ENCODE assay signal across 17 cellular contexts in genomic region chr16:85683363-85683762, GRCh38. TPM values are rescaled to one million over a fixed set of nuclear protein-coding genes. Genes with fewer than 3 reads are reported as not detected.
DNase-seq lines count a peak whose midpoint lies in the region; ATAC-seq, FAIRE-seq and TF ChIP-seq lines count a peak whose summit lies in the region.
"Had no signal": no experiment of that assay in that cellular context is flagged by ENCODE, and none has a peak within 500 bp of the region (broad histone marks: within the 10 kb centered on the region; RNA-seq: fewer than 3 reads in every experiment).

No MANE protein-coding gene starts in this region.

- H3K9me3 Mint-ChIP-seq in MCF 10A (ENCODE audit: unreplicated experiment) = no peaks in the 10 kb centered on the region
- H3K9me3 Mint-ChIP-seq in stimulated activated memory B cell treated with anti-CD40 and anti-IgM and Interleukin-4, amounts not matched to agents 10 μg/mL and 1 μg/mL and 100 μg/mL, for 72 hours = no peaks in the 10 kb centered on the region
- H3K9me3 Mint-ChIP-seq in activated CD8-positive, alpha-beta memory T cell treated with anti-CD3 and anti-CD28 coated beads, Interleukin-2, amount 10 ng/mL, durations not matched to agents 7 days and 5 days (ENCODE audit: low read depth) = no peaks in the 10 kb centered on the region
- H3K9me3 Mint-ChIP-seq: activated T-helper 2 cell treated with anti-CD3 and anti-CD28 coated beads, Interferon-gamma antibody, Interleukin-2, Interleukin-4, amounts not matched to agents 10 μg/mL and 5 μg/mL and 100 μg/mL, durations not matched to agents 14 hours and 24 hours and 36 hours; central memory CD8-positive, alpha-beta T cell had no signal

- H3K14ac ChIP-seq in H1 (ENCODE audit: insufficient read length) = no peak overlapping the region

- H3K27me3 ChIP-seq in breast epithelium (no peaks in the 10 kb centered on the region), H1 (replicated peaks in 1 of 4; ENCODE audit: control insufficient read depth in 3 of 4, extremely low read depth in 1 of 4, insufficient read depth in 3 of 4, low read length in 3 of 4) (no peaks in the 10 kb centered on the region)
- H3K27me3 ChIP-seq: pancreas had no signal

- no peak overlapping the region for H2BK5ac ChIP-seq in H1 (ENCODE audit: low read depth, low read length)

- no TSS peak for BruUV-seq in MCF 10A (replicated peaks; lab: Mats Ljungman, UMichigan)

- TF ChIP-seq CTCF in MCF 10A (IDR thresholded peaks at IDR 0.05; ENCODE audit: unreplicated experiment) (no peak), breast epithelium (IDR thresholded peaks at IDR 0.05) (no peak), H1 (IDR thresholded peaks at IDR 0.05; ENCODE audit: control extremely low read depth in 1 of 3, insufficient read depth in 1 of 3, low read depth in 1 of 3, low read length in 3 of 3) (no peak)

- POLR2A ChIA-PET in MCF 10A (lab: Yijun Ruan, JAX) = no interaction called here
- POLR2A ChIA-PET in H1 (lab: Charles Lee; ENCODE audit: partially characterized antibody) = interaction anchor here (1.8 to 9.5 kb wide), 4 partner anchors 8 to 33 kb away, joined by 5 to 77 read pairs (median 12); no protein-coding TSS in a partner anchor

- H3K23me2 ChIP-seq in H1 (ENCODE audit: low read depth, low read length) = no peaks in the 10 kb centered on the region; the same call in 1 of the 2 replicates

- H3K36me3 ChIP-seq in breast epithelium (no peaks in the 10 kb centered on the region), H1 (ENCODE audit: control insufficient read depth in 2 of 4, insufficient read depth in 4 of 4, low read length in 3 of 4) (peaks cover 21 to 39% (median 25%) of the 10 kb centered on the region in 4 experiments)
- H3K36me3 ChIP-seq: pancreas had no signal

- no peak overlapping the region for H2BK120ac ChIP-seq in H1 (replicated peaks; ENCODE audit: low read depth, low read length)

- no peak for FAIRE-seq in H1 (lab: Jason Lieb, UNC)
- FAIRE-seq: G401.6, pancreas had no signal

- peaks cover 5% of the 10 kb centered on the region for H3K4me1 Mint-ChIP-seq in MCF 10A (ENCODE audit: insufficient read depth, unreplicated experiment)
- H3K4me1 Mint-ChIP-seq in stimulated activated memory B cell treated with anti-CD40 and anti-IgM and Interleukin-4, amounts not matched to agents 10 μg/mL and 1 μg/mL and 100 μg/mL, for 72 hours = peaks cover 39% of the 10 kb centered on the region
- H3K4me1 Mint-ChIP-seq in activated CD8-positive, alpha-beta memory T cell treated with anti-CD3 and anti-CD28 coated beads, Interleukin-2, amount 10 ng/mL, durations not matched to agents 7 days and 5 days = peaks cover 34% of the 10 kb centered on the region

- no peak overlapping the region for H3K18ac ChIP-seq in H1 (ENCODE audit: extremely low read depth, low read length)

- H3K4me2 ChIP-seq in H1 (ENCODE audit: insufficient read depth in 1 of 2, low read depth in 2 of 2, low read length in 2 of 2) = no peak overlapping the region

- no peak overlapping the region for H3K56ac ChIP-seq in H1 (replicated peaks; ENCODE audit: insufficient read length, low read depth, low read length)

- H4K20me1 ChIP-seq in H1 (replicated peaks in 1 of 2; ENCODE audit: control insufficient read depth in 1 of 2, insufficient read depth in 2 of 2, low read length in 2 of 2) = peaks cover 3 to 22% of the 10 kb centered on the region in 2 experiments

- no peak overlapping the region for H2BK12ac ChIP-seq in H1 (ENCODE audit: low read depth, low read length)

- H3K27me3 Mint-ChIP-seq in MCF 10A (ENCODE audit: insufficient read depth, unreplicated experiment) = no peaks in the 10 kb centered on the region
- no peaks in the 10 kb centered on the region for H3K27me3 Mint-ChIP-seq in stimulated activated memory B cell treated with anti-CD40 and anti-IgM and Interleukin-4, amounts not matched to agents 10 μg/mL and 1 μg/mL and 100 μg/mL, for 72 hours
- no peaks in the 10 kb centered on the region for H3K27me3 Mint-ChIP-seq in activated CD8-positive, alpha-beta memory T cell treated with anti-CD3 and anti-CD28 coated beads, Interleukin-2, amount 10 ng/mL, durations not matched to agents 7 days and 5 days
- H3K27me3 Mint-ChIP-seq: central memory CD8-positive, alpha-beta T cell had no signal

- TF ChIP-seq RAD21 in H1 (IDR thresholded peaks at IDR 0.05 in 1 of 2, conservative IDR thresholded peaks at IDR 0.05 in 1 of 2; ENCODE audit: low read depth in 2 of 2, low read length in 2 of 2) = no peak

- H3K4ac ChIP-seq in H1 (replicated peaks; ENCODE audit: insufficient read length, low read depth, low read length) = no peak overlapping the region

- peaks cover 19% of the 10 kb centered on the region for H3K36me3 Mint-ChIP-seq in MCF 10A (ENCODE audit: insufficient read depth, unreplicated experiment)
- H3K36me3 Mint-ChIP-seq in stimulated activated memory B cell treated with anti-CD40 and anti-IgM and Interleukin-4, amounts not matched to agents 10 μg/mL and 1 μg/mL and 100 μg/mL, for 72 hours = no peaks in the 10 kb centered on the region
- peaks cover 39% of the 10 kb centered on the region for H3K36me3 Mint-ChIP-seq in activated CD8-positive, alpha-beta memory T cell treated with anti-CD3 and anti-CD28 coated beads, Interleukin-2, amount 10 ng/mL, durations not matched to agents 7 days and 5 days

- no peak overlapping the region for H4K5ac ChIP-seq in H1 (ENCODE audit: insufficient read length, low read depth, low read length)

- CTCF ChIA-PET in MCF 10A (lab: Yijun Ruan, JAX) = interaction anchor here (0.7 to 1.9 kb wide), 4 partner anchors 8 to 509 kb away, joined by 3 to 6 read pairs (median 4); no protein-coding TSS in a partner anchor
- CTCF ChIA-PET in H1 (lab: Charles Lee; ENCODE audit: partially characterized antibody) = interaction anchor here (0.6 to 37.0 kb wide), 13 partner anchors 9 to 537 kb away, joined by 3 to 620 read pairs (median 5); no protein-coding TSS in a partner anchor
- CTCF ChIA-PET in activated CD8-positive, alpha-beta memory T cell treated with anti-CD3 and anti-CD28 coated beads, Interleukin-2, amount 10 ng/mL, durations not matched to agents 7 days and 5 days (lab: Charles Lee) = interaction anchor here (1.0 to 1.7 kb wide), 4 partner anchors 8 to 268 kb away, joined by 3 to 5 read pairs (median 4); no protein-coding TSS in a partner anchor

- no peak overlapping the region for H2AFZ ChIP-seq in H1 (ENCODE audit: low read length)

- H3K27ac ChIP-seq in breast epithelium = no peak overlapping the region
- no peak overlapping the region for H3K27ac ChIP-seq in H1 (ENCODE audit: low read depth, low read length)
- H3K27ac ChIP-seq: pancreas had no signal

- DNase-seq in MCF 10A (ENCODE audit: unreplicated experiment) (no peak), breast epithelium (ENCODE audit: low spot score in 2 of 2) (no peak), NCI-H1105 treated with DMSO at 0.1 percent for 48 hours (lab: John Stamatoyannopoulos, UW) (peak; percentile 43), H1 (ENCODE audit: low read depth in 1 of 2, low spot score in 2 of 2) (no peak), middle frontal gyrus (ENCODE audit: extremely low spot score, low spot score) (no peak)
- no peak for DNase-seq in activated CD8-positive, alpha-beta memory T cell treated with anti-CD3 and anti-CD28 coated beads, Interleukin-2, amount 10 ng/mL, durations not matched to agents 7 days and 5 days
- DNase-seq: effector CD4-positive, alpha-beta T cell; NCI-H1436; NCI-H526; stimulated activated CD4-positive, alpha-beta T cell treated with anti-CD3 and anti-CD28 coated beads, Interleukin-2, amount 100 ng/mL, for 24 hours had no signal

- H3K4me3 ChIP-seq in breast epithelium (no peak overlapping the region), H1 (ENCODE audit: extremely low read depth in 1 of 4, insufficient read depth in 2 of 4, low read depth in 3 of 4, low read length in 4 of 4) (no peak overlapping the region)
- H3K4me3 ChIP-seq: pancreas had no signal

- intact Hi-C loops in MCF 10A (cut with micrococcal nuclease) (no loop called here), breast epithelium (cut with DNase I; ENCODE audit: low total_unique reads) (no loop called here)

- H3K79me1 ChIP-seq in H1 (ENCODE audit: low read depth, low read length) = peaks cover 11% of the 10 kb centered on the region

- H3K27ac Mint-ChIP-seq in MCF 10A (ENCODE audit: low read depth, unreplicated experiment) = peak overlapping the region; percentile 1
- peak overlapping the region; percentile 1 for H3K27ac Mint-ChIP-seq in stimulated activated memory B cell treated with anti-CD40 and anti-IgM and Interleukin-4, amounts not matched to agents 10 μg/mL and 1 μg/mL and 100 μg/mL, for 72 hours
- H3K27ac Mint-ChIP-seq in activated CD8-positive, alpha-beta memory T cell treated with anti-CD3 and anti-CD28 coated beads, Interleukin-2, amount 10 ng/mL, durations not matched to agents 7 days and 5 days = no peak overlapping the region
- H3K27ac Mint-ChIP-seq: activated T-helper 2 cell treated with anti-CD3 and anti-CD28 coated beads, Interferon-gamma antibody, Interleukin-2, Interleukin-4, amounts not matched to agents 10 μg/mL and 5 μg/mL and 100 μg/mL, durations not matched to agents 14 hours and 24 hours and 36 hours had no signal

- H3K4me1 ChIP-seq in breast epithelium (peaks cover 0 to 3% of the 10 kb centered on the region in 2 donors), H1 (replicated peaks in 1 of 4; ENCODE audit: control insufficient read depth in 3 of 4, insufficient read depth in 4 of 4, low read length in 3 of 4) (peaks cover 0 to 5% (median 0%) of the 10 kb centered on the region in 4 experiments; a peak in 1 of 7 replicates)
- H3K4me1 ChIP-seq: pancreas had no signal

- TF ChIP-seq POLR2A in breast epithelium (IDR thresholded peaks at IDR 0.05) (no peak), H1 (IDR thresholded peaks at IDR 0.05; ENCODE audit: control extremely low read depth in 1 of 2, low read depth in 2 of 2, low read length in 2 of 2) (no peak)

- peaks cover 0 to 39% of the 10 kb centered on the region in 2 experiments; a peak in 2 of 4 replicates for H3K79me2 ChIP-seq in H1 (ENCODE audit: control insufficient read depth in 1 of 2, insufficient read depth in 2 of 2, low read length in 2 of 2)

- H3K9me3 ChIP-seq in breast epithelium (no peaks in the 10 kb centered on the region), H1 (ENCODE audit: insufficient read depth in 2 of 2, low read depth in 1 of 2, low read length in 1 of 2) (no peaks in the 10 kb centered on the region)
- H3K9me3 ChIP-seq: pancreas had no signal

- H3K23ac ChIP-seq in H1 (ENCODE audit: insufficient read length) = no peak overlapping the region

- H4K8ac ChIP-seq in H1 (ENCODE audit: extremely low read depth, insufficient read depth, low read length) = 0 out of 2 replicates have a peak overlapping the region, but pooled peaks have one; percentile 80

- H4K91ac ChIP-seq in H1 (replicated peaks; ENCODE audit: insufficient read length, low read length) = no peak overlapping the region

- H2BK20ac ChIP-seq in H1 (ENCODE audit: low read length) = no peak overlapping the region

- no peak for TF ChIP-seq EP300 in H1 (IDR thresholded peaks at IDR 0.05; ENCODE audit: borderline replicate concordance in 1 of 2, low read depth in 2 of 2, low read length in 2 of 2)

- H2BK15ac ChIP-seq in H1 (ENCODE audit: low read length) = no peak overlapping the region

- H3K9ac ChIP-seq in H1 (replicated peaks in 1 of 4; ENCODE audit: extremely low read depth in 1 of 4, low read depth in 3 of 4, low read length in 3 of 4) = no peak overlapping the region

- H3K4me3 Mint-ChIP-seq in MCF 10A (ENCODE audit: unreplicated experiment) = no peak overlapping the region
- no peak overlapping the region for H3K4me3 Mint-ChIP-seq in stimulated activated memory B cell treated with anti-CD40 and anti-IgM and Interleukin-4, amounts not matched to agents 10 μg/mL and 1 μg/mL and 100 μg/mL, for 72 hours
- no peak overlapping the region for H3K4me3 Mint-ChIP-seq in activated CD8-positive, alpha-beta memory T cell treated with anti-CD3 and anti-CD28 coated beads, Interleukin-2, amount 10 ng/mL, durations not matched to agents 7 days and 5 days
- H3K4me3 Mint-ChIP-seq: central memory CD8-positive, alpha-beta T cell had no signal

- ATAC-seq in stimulated activated memory B cell treated with anti-CD40 and anti-IgM and Interleukin-4, amounts not matched to agents 10 μg/mL and 1 μg/mL and 100 μg/mL, for 72 hours = no peak
- ATAC-seq in GM21360 (IDR thresholded peaks at IDR 0.05; ENCODE audit: unreplicated experiment) = no peak
- ATAC-seq in activated CD8-positive, alpha-beta memory T cell treated with anti-CD3 and anti-CD28 coated beads, Interleukin-2, amount 10 ng/mL, durations not matched to agents 7 days and 5 days = no peak
- ATAC-seq: activated CD4-positive, CD25-positive, alpha-beta regulatory T cell treated with anti-CD3 and anti-CD28 coated beads, Interleukin-2, amount 50 U/mL, for 24 hours had no signal

- H2AK5ac ChIP-seq in H1 (ENCODE audit: low read depth, low read length) = no peak overlapping the region

RNA-seq across cellular contexts. Expression of gene GINS2, which starts 5.4 kb away (rescaled TPM):
- 6.9 and 11.3 TPM in 2 replicates for total RNA-seq in MCF 10A (2022)
- 1 to 10 TPM in 2 of 3 donors, under 1 TPM in 1; 0.66 to 3.1 (median 1.1) TPM for total RNA-seq in breast epithelium
- total RNA-seq in H1 (2021; fragmentation: NEBNext Ultra II Directional; extraction: Animal tissue kit (Norgen Biotek cat#: 25700)) = 51.4 and 59.1 TPM in 2 replicates
- 22.5 and 29.4 TPM in 2 replicates for polyA plus RNA-seq in H1 (2011; rRNA removed)
- 31.5 TPM for polyA plus RNA-seq in H1 (2011; cell fraction: cytosol; rRNA removed)
- 18.3 TPM for polyA plus RNA-seq in H1 (2011; cell fraction: nucleus; rRNA removed)
- polyA plus RNA-seq in H1 (2012, experiment 1 of 2) = 34.6 to 46.9 TPM (median 38.3 TPM) in 4 replicates
- polyA plus RNA-seq in H1 (2012, experiment 2 of 2) = 17.0 TPM
- polyA plus RNA-seq in H1 (2013, experiment 1 of 2) = 28.2 TPM
- polyA plus RNA-seq in H1 (2013, experiment 2 of 2) = 28.2 TPM
- polyA minus RNA-seq in H1 (2011; rRNA and poly(A)+ RNA removed) = 24.8 and 29.1 TPM in 2 replicates
- polyA minus RNA-seq in H1 (2011; cell fraction: cytosol; rRNA and poly(A)+ RNA removed) = 14.1 TPM
- polyA minus RNA-seq in H1 (2011; cell fraction: nucleus; rRNA and poly(A)+ RNA removed) = 18.6 TPM
- total RNA-seq in activated CD8-positive, alpha-beta memory T cell treated with anti-CD3 and anti-CD28 coated beads, Interleukin-2, amount 10 ng/mL, durations not matched to agents 7 days and 5 days = 10 to 100 TPM; 49.3 to 61.7 TPM
